8 cellular contexts compared by ENCODE assay signal in the genomic region with DNA sequence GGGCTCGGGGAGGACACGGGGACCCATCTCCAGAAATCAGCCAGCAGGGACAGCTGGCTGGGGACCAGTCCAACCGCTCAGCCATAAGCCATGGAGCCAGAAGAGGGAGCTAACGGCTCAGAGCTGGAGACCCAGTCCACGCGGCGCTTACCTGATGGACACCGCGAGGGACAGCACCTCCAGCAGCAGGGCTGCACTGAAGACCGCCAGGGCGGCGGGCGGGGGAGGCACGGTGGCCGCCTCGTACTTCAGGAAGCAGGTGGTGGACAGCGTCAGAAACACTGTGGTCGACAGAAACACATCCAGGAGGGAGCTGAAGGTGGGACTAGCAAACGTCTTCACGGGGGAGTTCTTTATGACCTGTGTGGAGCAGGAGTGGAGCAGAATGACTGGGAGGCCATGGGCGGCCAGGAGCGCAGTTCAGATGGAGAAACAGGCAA.
DNase-seq lines count a peak whose midpoint lies in the region; ATAC-seq, FAIRE-seq and TF ChIP-seq lines count a peak whose summit lies in the region.

No MANE protein-coding gene starts in this region.

- H3K9ac ChIP-seq in smooth muscle cell (ENCODE audit: low read depth): no peak overlapping the region

- H3K4me2 ChIP-seq in smooth muscle cell: no peak overlapping the region

- H3K9me3 ChIP-seq in RWPE2 (ENCODE audit: severe bottlenecking) (no peaks in the 10 kb centered on the region), smooth muscle cell (replicated peaks; ENCODE audit: low read depth) (no peaks in the 10 kb centered on the region)

- H3K4me1 ChIP-seq in RWPE2 (ENCODE audit: insufficient read depth, poor library complexity, severe bottlenecking) (peaks cover 7% of the 10 kb centered on the region), smooth muscle cell (ENCODE audit: low read depth) (peaks cover 3% of the 10 kb centered on the region)

- 62% methylated on average over 19 of the region's 22 CpGs for WGBS in smooth muscle cell (ENCODE audit: low lambda C conversion rate)

- DNase-seq in HTR-8/SVneo (ENCODE audit: insufficient read length, low spot score) (peak; percentile 87), RWPE2 (ENCODE audit: low spot score) (no peak), astrocyte of the hippocampus (ENCODE audit: low read depth, low spot score) (peak; percentile 86), hippocampal formation (lab: John Stamatoyannopoulos, UW) (peak; percentile 48 to 58), smooth muscle cell (lab: John Stamatoyannopoulos, UW; ENCODE audit: unreplicated experiment) (no peak)

- H3F3A ChIP-seq in smooth muscle cell (ENCODE audit: low read depth): no peaks in the 10 kb centered on the region

- no peak overlapping the region for H2AFZ ChIP-seq in smooth muscle cell (ENCODE audit: low read depth)

- peak; percentile 93 for FAIRE-seq in HTR-8/SVneo (lab: Jason Lieb, UNC)

- H4K20me1 ChIP-seq in smooth muscle cell (ENCODE audit: low read depth): no peaks in the 10 kb centered on the region

- 0 out of 2 replicates have a peak, but pooled peaks cover 5% of the 10 kb centered on the region for H3K36me3 ChIP-seq in RWPE2 (ENCODE audit: low read depth)
- H3K36me3 ChIP-seq in smooth muscle cell (ENCODE audit: low read depth): no peaks in the 10 kb centered on the region

- ATAC-seq in RWPE2 (ENCODE audit: low read depth) (peak; percentile 89), HG02938 (IDR thresholded peaks at IDR 0.05; ENCODE audit: unreplicated experiment) (no peak), HG03045 (IDR thresholded peaks at IDR 0.05; ENCODE audit: unreplicated experiment) (no peak)

- TF ChIP-seq CTCF in C4-2B (conservative IDR thresholded peaks at IDR 0.05): peak; percentile 95
- TF ChIP-seq CTCF in RWPE2 (IDR thresholded peaks at IDR 0.05; ENCODE audit: poor library complexity, severe bottlenecking): peak; percentile 85
- TF ChIP-seq CTCF in smooth muscle cell (IDR thresholded peaks at IDR 0.05; ENCODE audit: borderline replicate concordance, insufficient read depth, poor library complexity, severe bottlenecking): peak; percentile 48

- no peaks in the 10 kb centered on the region for H3K27me3 ChIP-seq in RWPE2 (ENCODE audit: insufficient read depth, poor library complexity, severe bottlenecking)
- H3K27me3 ChIP-seq in smooth muscle cell (ENCODE audit: low read depth): no peaks in the 10 kb centered on the region

- no peak overlapping the region for H3K4me3 ChIP-seq in RWPE2 (ENCODE audit: severe bottlenecking)
- no peak overlapping the region for H3K4me3 ChIP-seq in smooth muscle cell

- H3K27ac ChIP-seq in C4-2B (peak overlapping the region; percentile 14; the same call in 1 of the 2 replicates), RWPE2 (ENCODE audit: poor library complexity, severe bottlenecking) (no peak overlapping the region), smooth muscle cell (ENCODE audit: low read depth) (no peak overlapping the region)

- no peaks in the 10 kb centered on the region for H3K79me2 ChIP-seq in smooth muscle cell (ENCODE audit: low read depth)

Comparison
In these comparisons a context has a peak if more than half of its experiments do, and no peak if none do; other contexts are left out.
1. DNase-seq: peak in HTR-8/SVneo (single experiment), astrocyte of the hippocampus (single experiment) and hippocampal formation (2 of 2); none in RWPE2 (single experiment) and smooth muscle cell (single experiment).
2. Peak in every context shown above with its lines, with median percentiles within 50 percentile points of each other: CTCF ChIP-seq.